Comparison of ENCODE assay signal across 2 cellular contexts in the genomic region with DNA sequence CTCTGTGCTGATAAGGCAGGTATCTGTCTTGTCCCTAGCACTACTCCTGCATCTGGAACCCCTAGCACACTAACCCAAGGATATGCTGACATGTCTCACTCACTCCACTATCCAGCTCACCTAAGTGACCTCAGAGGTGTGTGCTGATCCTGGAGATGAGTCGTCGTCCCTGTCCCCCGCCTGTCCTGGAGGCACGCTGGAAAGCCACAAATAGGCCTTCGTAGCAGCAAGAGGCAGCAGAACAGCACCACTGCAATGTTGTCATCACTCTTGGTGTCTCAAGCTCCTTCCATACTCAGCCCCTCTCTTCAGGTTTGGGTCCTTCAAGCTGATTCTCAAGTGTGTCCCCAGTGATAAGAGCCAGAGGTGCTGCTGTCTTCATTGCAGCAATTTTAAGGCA.
TF ChIP-seq lines count a peak whose summit lies in the region.

No MANE protein-coding gene starts in this region.

TF ChIP-seq in HCT116, 20 proteins besides CTCF, POLR2A, EP300 and RAD21:
- no peak for TF ChIP-seq CEBPB (IDR thresholded peaks at IDR 0.05; ENCODE audit: low read depth)
- TF ChIP-seq EZH2 (IDR thresholded peaks at IDR 0.05): no peak
- no peak for TF ChIP-seq YY1 (IDR thresholded peaks at IDR 0.05; ENCODE audit: extremely low read depth, insufficient replicate concordance, low read depth, low read length)
- TF ChIP-seq EZH2phosphoT487 (IDR thresholded peaks at IDR 0.05; ENCODE audit: borderline replicate concordance): no peak
- TF ChIP-seq, protein P1, sequence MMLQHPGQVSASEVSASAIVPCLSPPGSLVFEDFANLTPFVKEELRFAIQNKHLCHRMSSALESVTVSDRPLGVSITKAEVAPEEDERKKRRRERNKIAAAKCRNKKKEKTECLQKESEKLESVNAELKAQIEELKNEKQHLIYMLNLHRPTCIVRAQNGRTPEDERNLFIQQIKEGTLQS (IDR thresholded peaks at IDR 0.05): no peak
- TF ChIP-seq TCF7L2 (IDR thresholded peaks at IDR 0.05; ENCODE audit: borderline replicate concordance, extremely low read depth, insufficient read depth, insufficient read length): no peak
- TF ChIP-seq, protein P2, sequence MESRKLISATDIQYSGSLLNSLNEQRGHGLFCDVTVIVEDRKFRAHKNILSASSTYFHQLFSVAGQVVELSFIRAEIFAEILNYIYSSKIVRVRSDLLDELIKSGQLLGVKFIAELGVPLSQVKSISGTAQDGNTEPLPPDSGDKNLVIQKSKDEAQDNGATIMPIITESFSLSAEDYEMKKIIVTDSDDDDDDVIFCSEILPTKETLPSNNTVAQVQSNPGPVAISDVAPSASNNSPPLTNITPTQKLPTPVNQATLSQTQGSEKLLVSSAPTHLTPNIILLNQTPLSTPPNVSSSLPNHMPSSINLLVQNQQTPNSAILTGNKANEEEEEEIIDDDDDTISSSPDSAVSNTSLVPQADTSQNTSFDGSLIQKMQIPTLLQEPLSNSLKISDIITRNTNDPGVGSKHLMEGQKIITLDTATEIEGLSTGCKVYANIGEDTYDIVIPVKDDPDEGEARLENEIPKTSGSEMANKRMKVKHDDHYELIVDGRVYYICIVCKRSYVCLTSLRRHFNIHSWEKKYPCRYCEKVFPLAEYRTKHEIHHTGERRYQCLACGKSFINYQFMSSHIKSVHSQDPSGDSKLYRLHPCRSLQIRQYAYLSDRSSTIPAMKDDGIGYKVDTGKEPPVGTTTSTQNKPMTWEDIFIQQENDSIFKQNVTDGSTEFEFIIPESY (IDR thresholded peaks at IDR 0.05; ENCODE audit: extremely low read depth, insufficient replicate concordance, low read length): no peak
TF ChIP-seq in HCT116: peak in this region for 0.

TF ChIP-seq in H1, 55 proteins besides CTCF, POLR2A, EP300 and RAD21:
- no peak for TF ChIP-seq CBX8 (IDR thresholded peaks at IDR 0.05; ENCODE audit: borderline replicate concordance, low read depth, low read length)
- TF ChIP-seq EZH2 (IDR thresholded peaks at IDR 0.05; ENCODE audit: low read depth, low read length, severe bottlenecking): no peak
- TF ChIP-seq BCL11A (IDR thresholded peaks at IDR 0.05; ENCODE audit: low read depth in 2 of 2, low read length in 2 of 2): no peak
- no peak for TF ChIP-seq KDM4A (IDR thresholded peaks at IDR 0.05; ENCODE audit: low read depth, low read length, severe bottlenecking)
- TF ChIP-seq SP1 (IDR thresholded peaks at IDR 0.05; ENCODE audit: low read depth, low read length): no peak
- TF ChIP-seq CBX5 (IDR thresholded peaks at IDR 0.05; ENCODE audit: low read depth, low read length): no peak
- no peak for TF ChIP-seq PHF8 (conservative IDR thresholded peaks at IDR 0.05; ENCODE audit: low read depth, low read length)
- no peak for TF ChIP-seq KDM5A (IDR thresholded peaks at IDR 0.05; ENCODE audit: low read length)
